Comparison of ENCODE assay signal across 10 cellular contexts in the genomic region with DNA sequence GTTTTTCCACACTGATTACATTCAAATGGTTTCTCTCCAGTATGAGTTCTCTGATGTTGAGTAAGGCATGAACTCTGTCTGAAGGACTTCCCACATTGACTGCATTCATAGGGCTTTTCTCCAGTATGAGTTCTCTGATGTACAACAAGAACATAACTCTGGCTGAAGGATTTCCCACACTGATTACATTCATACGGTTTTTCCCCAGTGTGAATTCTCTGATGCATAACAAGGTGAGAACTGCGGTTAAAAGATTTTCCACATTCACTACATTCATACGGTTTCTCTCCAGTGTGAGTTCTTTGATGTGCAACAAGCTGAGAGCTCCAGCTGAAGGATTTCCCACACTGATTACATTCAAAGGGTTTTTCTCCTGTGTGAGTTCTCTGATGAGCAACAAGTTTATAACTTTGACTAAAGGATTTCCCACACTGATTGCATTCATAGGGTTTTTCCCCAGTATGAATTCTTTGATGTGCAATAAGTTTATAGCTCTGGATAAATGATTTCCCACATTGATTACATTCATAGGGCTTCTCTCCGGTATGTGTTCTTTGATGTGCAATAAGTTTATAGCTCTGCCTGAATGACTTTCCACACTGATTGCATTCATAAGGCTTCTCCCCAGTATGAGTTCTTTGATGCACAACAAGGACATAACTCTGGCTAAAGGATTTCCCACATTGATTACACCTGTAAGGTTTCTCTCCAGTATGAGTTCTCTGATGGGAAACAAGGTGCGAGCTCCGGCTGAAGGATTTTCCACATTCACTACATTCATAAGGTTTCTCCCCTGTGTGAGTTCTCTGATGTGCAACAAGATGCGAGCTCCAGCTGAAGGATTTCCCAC. TPM values are rescaled to one million over a fixed set of nuclear protein-coding genes. Genes with fewer than 3 reads are reported as not detected.
A peak's percentile ranks its signal among the peaks of the same experiment; 100 is the strongest.
DNase-seq lines count a peak whose midpoint lies in the region; ATAC-seq, FAIRE-seq and TF ChIP-seq lines count a peak whose summit lies in the region.
"Had no signal": no experiment of that assay in that cellular context is flagged by ENCODE, and none has a peak within 500 bp of the region (broad histone marks: within the 10 kb centered on the region; RNA-seq: fewer than 3 reads in every experiment).

No MANE protein-coding gene starts in this region.

- peak; percentile 52 for FAIRE-seq in keratinocyte (lab: Jason Lieb, UNC)

- peaks cover 0 to 3% of the 10 kb centered on the region in 2 donors for H3K27me3 Mint-ChIP-seq in CD8-positive, alpha-beta memory T cell
- no peaks in the 10 kb centered on the region for H3K27me3 Mint-ChIP-seq in activated CD4-positive, alpha-beta memory T cell treated with anti-CD3 and anti-CD28 coated beads, Interleukin-2, amount 10 ng/mL, durations not matched to agents 7 days and 5 days

- H3K9ac ChIP-seq in keratinocyte (ENCODE audit: control insufficient read depth, extremely low read depth, insufficient read depth, low read length), result no peak overlapping the region

- no peaks in the 10 kb centered on the region for H3K79me2 ChIP-seq in keratinocyte (ENCODE audit: control insufficient read depth, insufficient read depth, low read length)

- CTCF ChIA-PET in CD8-positive, alpha-beta memory T cell (lab: Charles Lee), result interaction anchor here (1.3 kb wide), 1 partner anchor 14 kb away, joined by 3 read pairs; no protein-coding TSS in a partner anchor
- CTCF ChIA-PET in HEK293 (lab: Yijun Ruan, JAX), result interaction anchor here (0.6 to 0.8 kb wide), 2 partner anchors 94 to 1045 kb away, joined by 3 read pairs; no protein-coding TSS in a partner anchor
- CTCF ChIA-PET in activated CD4-positive, alpha-beta memory T cell treated with anti-CD3 and anti-CD28 coated beads, Interleukin-2, amount 10 ng/mL, durations not matched to agents 7 days and 5 days (lab: Charles Lee), result no interaction called here

- POLR2A ChIA-PET in CD8-positive, alpha-beta memory T cell (lab: Charles Lee), result no interaction called here
- POLR2A ChIA-PET in HEK293 (lab: Yijun Ruan, JAX), result interaction anchor here (0.7 to 1.1 kb wide), 2 partner anchors 14 to 23 kb away, joined by 3 to 4 read pairs; partner anchors contain the start of gene ZNF180
- POLR2A ChIA-PET in activated CD4-positive, alpha-beta memory T cell treated with anti-CD3 and anti-CD28 coated beads, Interleukin-2, amount 10 ng/mL, durations not matched to agents 7 days and 5 days (lab: Charles Lee), result interaction anchor here (1.0 to 1.1 kb wide), 3 partner anchors 21 to 23 kb away, joined by 3 to 5 read pairs (median 3); partner anchors contain the start of gene ZNF180

- H3K4me3 Mint-ChIP-seq in CD8-positive, alpha-beta memory T cell, result no peak overlapping the region
- no peak overlapping the region for H3K4me3 Mint-ChIP-seq in activated CD4-positive, alpha-beta memory T cell treated with anti-CD3 and anti-CD28 coated beads, Interleukin-2, amount 10 ng/mL, durations not matched to agents 7 days and 5 days

- H3K4me3 ChIP-seq in CD8-positive, alpha-beta memory T cell (ENCODE audit: low read length), result peak overlapping the region; percentile 9
- no peak overlapping the region for H3K4me3 ChIP-seq in HEK293 (ENCODE audit: low read depth, low read length)
- H3K4me3 ChIP-seq in keratinocyte (ENCODE audit: control insufficient read depth in 2 of 3, extremely low read depth in 1 of 3, insufficient read depth in 2 of 3, low read depth in 1 of 3, low read length in 3 of 3), result no peak overlapping the region

- no peaks in the 10 kb centered on the region for H3K4me1 ChIP-seq in CD8-positive, alpha-beta memory T cell (ENCODE audit: insufficient read depth, low read length)
- H3K4me1 ChIP-seq in HEK293 (ENCODE audit: control insufficient read depth, insufficient read depth, low read length), result no peaks in the 10 kb centered on the region
- H3K4me1 ChIP-seq in keratinocyte (ENCODE audit: control insufficient read depth, extremely low read depth, insufficient read depth, low read length), result no peaks in the 10 kb centered on the region

- H3K36me3 ChIP-seq in CD8-positive, alpha-beta memory T cell (ENCODE audit: insufficient read depth, low read length), result peaks cover 54% of the 10 kb centered on the region
- H3K36me3 ChIP-seq in HEK293 (ENCODE audit: control insufficient read depth in 2 of 2, insufficient read depth in 1 of 2, low read length in 2 of 2) (peaks cover 9 to 50% of the 10 kb centered on the region in 2 experiments), keratinocyte (ENCODE audit: control insufficient read depth in 2 of 2, extremely low read depth in 1 of 2, insufficient read depth in 2 of 2, low read length in 2 of 2) (peaks cover 7 to 22% of the 10 kb centered on the region in 2 experiments)

- no peak for ATAC-seq in GM18519 (IDR thresholded peaks at IDR 0.05; ENCODE audit: low FRiP score, unreplicated experiment)
- ATAC-seq in HG03097 (IDR thresholded peaks at IDR 0.05; ENCODE audit: low FRiP score, unreplicated experiment), result no peak
- ATAC-seq: Panc1 had no signal

- H3K27ac Mint-ChIP-seq in CD8-positive, alpha-beta memory T cell, result no peak overlapping the region
- H3K27ac Mint-ChIP-seq in activated CD4-positive, alpha-beta memory T cell treated with anti-CD3 and anti-CD28 coated beads, Interleukin-2, amount 10 ng/mL, durations not matched to agents 7 days and 5 days, result peak overlapping the region; percentile 16

- dilution Hi-C loops in keratinocyte (cut with MboI; ENCODE audit: extremely low pct_ligation_motif_present, low sequenced_read_pairs), result no loop called here

- no peak for TF ChIP-seq CTCF in HEK293 (tag by site-specific recombination; IDR thresholded peaks at IDR 0.05)
- no peak for TF ChIP-seq CTCF in keratinocyte (optimal IDR thresholded peaks at IDR 0.05 in 1 of 3, IDR thresholded peaks at IDR 0.05 in 1 of 3, conservative IDR thresholded peaks at IDR 0.05 in 1 of 3; ENCODE audit: extremely low read depth in 1 of 3, insufficient read depth in 2 of 3, low read length in 3 of 3)

- no peaks in the 10 kb centered on the region for H3K27me3 ChIP-seq in CD8-positive, alpha-beta memory T cell (ENCODE audit: insufficient read depth, low read length, poor library complexity, severe bottlenecking)
- H3K27me3 ChIP-seq in keratinocyte (ENCODE audit: control insufficient read depth, extremely low read depth, insufficient read depth, low read length), result no peaks in the 10 kb centered on the region

- DNase-seq in CD8-positive, alpha-beta memory T cell, result peak in 2 of 5 donors; percentile 10 to 27
- no peak for DNase-seq in activated CD4-positive, alpha-beta memory T cell treated with anti-CD3 and anti-CD28 coated beads, Interleukin-2, amount 10 ng/mL, durations not matched to agents 7 days and 5 days
- DNase-seq in keratinocyte (ENCODE audit: low read depth, low spot score), result no peak
- DNase-seq in NK-92 treated with Interleukin-12 subunit alpha and Interleukin-12 subunit beta, amount 100 ng/mL, for 24 hours (lab: John Stamatoyannopoulos, UW), result no peak
- DNase-seq in hypothalamus (lab: John Stamatoyannopoulos, UW), result no peak
- DNase-seq: stimulated activated CD4-positive, alpha-beta T cell treated with anti-CD3 and anti-CD28 coated beads, Interleukin-15, amount 100 ng/mL, for 24 hours had no signal

- no peaks in the 10 kb centered on the region for H4K20me1 ChIP-seq in keratinocyte (ENCODE audit: control insufficient read depth, extremely low read depth, insufficient read depth, low read length)

- H3K4me1 Mint-ChIP-seq in CD8-positive, alpha-beta memory T cell, result peaks cover 0 to 1% (median 0%) of the 10 kb centered on the region in 3 donors
- no peaks in the 10 kb centered on the region for H3K4me1 Mint-ChIP-seq in activated CD4-positive, alpha-beta memory T cell treated with anti-CD3 and anti-CD28 coated beads, Interleukin-2, amount 10 ng/mL, durations not matched to agents 7 days and 5 days

- H3K27ac ChIP-seq in CD8-positive, alpha-beta memory T cell (ENCODE audit: low read depth, low read length), result no peak overlapping the region
- no peak overlapping the region for H3K27ac ChIP-seq in HEK293 (ENCODE audit: extremely low read depth, low read depth, low read length)
- no peak overlapping the region for H3K27ac ChIP-seq in keratinocyte (ENCODE audit: control insufficient read depth, insufficient read depth, low read length)

- H3K9me3 Mint-ChIP-seq in CD8-positive, alpha-beta memory T cell, result peaks cover 57 to 100% (median 98%) of the 10 kb centered on the region in 5 donors
- peaks cover 86% of the 10 kb centered on the region for H3K9me3 Mint-ChIP-seq in activated CD4-positive, alpha-beta memory T cell treated with anti-CD3 and anti-CD28 coated beads, Interleukin-2, amount 10 ng/mL, durations not matched to agents 7 days and 5 days

- H3K36me3 Mint-ChIP-seq in CD8-positive, alpha-beta memory T cell, result peaks cover 52 to 90% (median 85%) of the 10 kb centered on the region in 3 donors
- H3K36me3 Mint-ChIP-seq in activated CD4-positive, alpha-beta memory T cell treated with anti-CD3 and anti-CD28 coated beads, Interleukin-2, amount 10 ng/mL, durations not matched to agents 7 days and 5 days (ENCODE audit: low read depth), result peaks cover 92% of the 10 kb centered on the region

- no peak overlapping the region for H2AFZ ChIP-seq in keratinocyte (ENCODE audit: control insufficient read depth, low read length)

- peaks cover 97% of the 10 kb centered on the region for H3K9me3 ChIP-seq in CD8-positive, alpha-beta memory T cell (ENCODE audit: low read length)
- H3K9me3 ChIP-seq in HEK293 (ENCODE audit: control insufficient read depth, insufficient read depth, low read depth, low read length), result no peaks in the 10 kb centered on the region
- peaks cover 59% of the 10 kb centered on the region for H3K9me3 ChIP-seq in keratinocyte (ENCODE audit: control insufficient read depth, low read depth, low read length)

- no peaks in the 10 kb centered on the region for H3K9me1 ChIP-seq in keratinocyte (ENCODE audit: control insufficient read depth, extremely low read depth, insufficient read depth, low read length)

- H3K4me2 ChIP-seq in keratinocyte (ENCODE audit: control insufficient read depth, extremely low read depth, insufficient read depth, low read depth, low read length), result no peak overlapping the region

RNA-seq across cellular contexts. Expression of gene ZNF180, which starts 23.5 kb away (rescaled TPM):
- 1 to 10 TPM; 8.6 to 9.1 TPM for total RNA-seq in CD8-positive, alpha-beta memory T cell
- polyA plus RNA-seq in CD8-positive, alpha-beta memory T cell, result 8.4 TPM
- total RNA-seq in activated CD4-positive, alpha-beta memory T cell treated with anti-CD3 and anti-CD28 coated beads, Interleukin-2, amount 10 ng/mL, durations not matched to agents 7 days and 5 days, result 10 to 100 TPM in 1 of 2 experiments, 1 to 10 TPM in 1; 9.7 to 11.0 TPM
- 1.1 to 2.6 TPM (median 1.4 TPM) in 3 replicates for polyA plus RNA-seq in keratinocyte
- polyA plus RNA-seq in keratinocyte (2011; ENCODE audit: low read depth), result 1.4 TPM
- polyA plus RNA-seq in keratinocyte (2011; cell fraction: cytosol; rRNA removed), result 1.2 and 1.4 TPM in 2 replicates
- polyA plus RNA-seq in keratinocyte (2011; cell fraction: nucleus; rRNA removed), result 2.6 and 2.9 TPM in 2 replicates
- 1.9 and 3.6 TPM in 2 replicates for polyA plus RNA-seq in keratinocyte (2012; ENCODE audit: low replicate concordance)
- polyA minus RNA-seq in keratinocyte, result 1.2 to 2.2 TPM (median 1.8 TPM) in 3 replicates
- polyA minus RNA-seq in keratinocyte (2011; cell fraction: cytosol; rRNA and poly(A)+ RNA removed), result 2.3 TPM
- polyA minus RNA-seq in keratinocyte (2011; cell fraction: nucleus; rRNA and poly(A)+ RNA removed), result 2.5 and 2.6 TPM in 2 replicates

RNA-seq across cellular contexts. Expression of gene ZNF229, which starts 28.5 kb away (rescaled TPM):
- total RNA-seq in CD8-positive, alpha-beta memory T cell, result 1 to 10 TPM; 1.2 to 1.6 TPM
- polyA plus RNA-seq in CD8-positive, alpha-beta memory T cell, result 0.10 TPM
- total RNA-seq in activated CD4-positive, alpha-beta memory T cell treated with anti-CD3 and anti-CD28 coated beads, Interleukin-2, amount 10 ng/mL, durations not matched to agents 7 days and 5 days, result under 1 TPM; 0.05 to 0.55 TPM
- polyA plus RNA-seq in keratinocyte, result 4.8 to 6.7 TPM (median 5.9 TPM) in 3 replicates
- polyA plus RNA-seq in keratinocyte (2011; ENCODE audit: low read depth), result 3.3 TPM
- 3.1 and 4.1 TPM in 2 replicates for polyA plus RNA-seq in keratinocyte (2011; cell fraction: cytosol; rRNA removed)
- polyA plus RNA-seq in keratinocyte (2011; cell fraction: nucleus; rRNA removed), result 7.5 and 10.1 TPM in 2 replicates
- 3.4 and 4.5 TPM in 2 replicates for polyA plus RNA-seq in keratinocyte (2012; ENCODE audit: low replicate concordance)
- 2.6 to 12.3 TPM (median 8.3 TPM) in 3 replicates for polyA minus RNA-seq in keratinocyte
- 5.8 TPM for polyA minus RNA-seq in keratinocyte (2011; cell fraction: cytosol; rRNA and poly(A)+ RNA removed)
- 11.6 and 11.7 TPM in 2 replicates for polyA minus RNA-seq in keratinocyte (2011; cell fraction: nucleus; rRNA and poly(A)+ RNA removed)

RNA-seq across cellular contexts. Expression of gene CEACAM20, which starts 52.7 kb away (rescaled TPM):
- not detected for total RNA-seq in CD8-positive, alpha-beta memory T cell
- polyA plus RNA-seq in CD8-positive, alpha-beta memory T cell, result not detected
- total RNA-seq in activated CD4-positive, alpha-beta memory T cell treated with anti-CD3 and anti-CD28 coated beads, Interleukin-2, amount 10 ng/mL, durations not matched to agents 7 days and 5 days, result not detected
- not detected in 3 replicates for polyA plus RNA-seq in keratinocyte
- polyA plus RNA-seq in keratinocyte (2011; ENCODE audit: low read depth), result not detected
- not detected in 2 replicates for polyA plus RNA-seq in keratinocyte (2011; cell fraction: cytosol; rRNA removed)
- not detected in 2 replicates for polyA plus RNA-seq in keratinocyte (2011; cell fraction: nucleus; rRNA removed)
- not detected in 2 replicates for polyA plus RNA-seq in keratinocyte (2012; ENCODE audit: low replicate concordance)
- not detected in 3 replicates for polyA minus RNA-seq in keratinocyte
- not detected for polyA minus RNA-seq in keratinocyte (2011; cell fraction: cytosol; rRNA and poly(A)+ RNA removed)
- not detected in 2 replicates for polyA minus RNA-seq in keratinocyte (2011; cell fraction: nucleus; rRNA and poly(A)+ RNA removed)
